8 cellular contexts compared by ENCODE assay signal in genomic region chr2:119352357-119352756, GRCh38. TPM values are rescaled to one million over a fixed set of nuclear protein-coding genes. Genes with fewer than 3 reads are reported as not detected.
DNase-seq lines count a peak whose midpoint lies in the region; ATAC-seq and TF ChIP-seq lines count a peak whose summit lies in the region.

No MANE protein-coding gene starts in this region.

- no peak overlapping the region for H3K4me3 ChIP-seq in stomach

- no peak for TF ChIP-seq POLR2A in stomach (IDR thresholded peaks at IDR 0.05)

- H3K9me3 ChIP-seq in stomach, result no peaks in the 10 kb centered on the region

- intact Hi-C loops in stomach (cut with DNase I; ENCODE audit: low total_unique reads), result no loop called here

- peaks cover 0 to 11% (median 6%) of the 10 kb centered on the region in 4 donors for H3K4me1 ChIP-seq in stomach

- ATAC-seq in HG03097 (IDR thresholded peaks at IDR 0.05; ENCODE audit: low FRiP score, unreplicated experiment), result peak; percentile 93

- H3K27ac ChIP-seq in stomach, result no peak overlapping the region

- H3K27me3 ChIP-seq in stomach, result no peaks in the 10 kb centered on the region

- H3K36me3 ChIP-seq in stomach, result no peaks in the 10 kb centered on the region

- DNase-seq in NCI-H82 (lab: John Stamatoyannopoulos, UW), result peak; percentile 10
- DNase-seq in NCI-H82 treated with DMSO at 0.1 percent for 48 hours (lab: John Stamatoyannopoulos, UW; ENCODE audit: unreplicated experiment), result no peak
- DNase-seq in SKM-1 (lab: John Stamatoyannopoulos, UW; ENCODE audit: unreplicated experiment), result peak; percentile 29
- DNase-seq in superior temporal gyrus (ENCODE audit: extremely low spot score), result peak; percentile 21
- DNase-seq in SK-N-DZ (ENCODE audit: low spot score), result no peak
- DNase-seq in epidermal melanocyte (ENCODE audit: insufficient read length, low spot score), result no peak
- DNase-seq in stomach, result no peak

- TF ChIP-seq EP300 in stomach (IDR thresholded peaks at IDR 0.05), result no peak

- TF ChIP-seq CTCF in stomach (IDR thresholded peaks at IDR 0.05), result no peak

RNA-seq across cellular contexts. Expression of gene C2orf76, which starts 14.3 kb away (rescaled TPM):
- polyA plus RNA-seq in SK-N-DZ (2014; cell fraction: cytosol; rRNA removed), result 12.9 and 16.5 TPM in 2 replicates
- 12.0 and 12.5 TPM in 2 replicates for polyA plus RNA-seq in SK-N-DZ (2014; cell fraction: nucleus; rRNA removed)
- total RNA-seq in stomach, result 10 to 100 TPM in 1 of 5 donors, 1 to 10 TPM in 3, not detected in 1; 6.7 to 15.2 (median 8.3) TPM
- polyA plus RNA-seq in stomach, result 10 to 100 TPM; 20.3 to 30.9 (median 23.8) TPM

RNA-seq across cellular contexts. Expression of gene DBI, which starts 14.4 kb away (rescaled TPM):
- 112 and 138 TPM in 2 replicates for polyA plus RNA-seq in SK-N-DZ (2014; cell fraction: cytosol; rRNA removed)
- polyA plus RNA-seq in SK-N-DZ (2014; cell fraction: nucleus; rRNA removed), result 80.1 and 83.4 TPM in 2 replicates
- total RNA-seq in stomach, result 10 to 100 TPM; 23.2 to 87.6 (median 44.9) TPM
- polyA plus RNA-seq in stomach, result 100 to 1,000 TPM; 448 to 605 (median 546) TPM

Comparison
In these comparisons a context has a peak if more than half of its experiments do, and no peak if none do; other contexts are left out.
1. DNase-seq: peak in NCI-H82 (single experiment), SKM-1 (single experiment) and superior temporal gyrus (single experiment); none in NCI-H82 treated with DMSO at 0.1 percent for 48 hours (single experiment), SK-N-DZ (single experiment), epidermal melanocyte (single experiment) and stomach (single experiment).